In genomic region chr4:78208896-78209295, GRCh38 we compare ENCODE assay signal across 6 cellular contexts.
A peak's percentile ranks its signal among the peaks of the same experiment; 100 is the strongest.
DNase-seq lines count a peak whose midpoint lies in the region; ATAC-seq, FAIRE-seq and TF ChIP-seq lines count a peak whose summit lies in the region.
"Not testable (repeated sequence)": the region's sequence is repeated elsewhere in the genome, so short reads cannot be mapped to it uniquely, and the experiment has no call there.

No MANE protein-coding gene starts in this region.

- peak overlapping the region; percentile 55 for H4K91ac ChIP-seq in trophoblast cell (ENCODE audit: low read depth, low read length)

- not testable (repeated sequence) for H3K27me3 ChIP-seq in BLaER1; endodermal cell (ENCODE audit: control insufficient read depth, insufficient read depth, low read length, poor library complexity, severe bottlenecking); HepG2 (ENCODE audit: control insufficient read depth in 1 of 2, insufficient read depth in 2 of 2, low read length in 2 of 2); trophoblast cell (ENCODE audit: insufficient read depth, low read length)

- not testable (repeated sequence) for TF ChIP-seq EP300 in HepG2 (IDR thresholded peaks at IDR 0.05; ENCODE audit: low read depth in 2 of 2, low read length in 2 of 2); HepG2 (CRISPR knock-in tag; IDR thresholded peaks at IDR 0.05; ENCODE audit: borderline replicate concordance)

- CTCF ChIA-PET in HEK293 (lab: Yijun Ruan, JAX); HepG2 (lab: Yijun Ruan, JAX; ENCODE audit: low intra/inter-chr PET ratio, low total read pairs): not testable (repeated sequence)
- CTCF ChIA-PET in WTC11 (lab: Charles Lee), result interaction anchor here (1.2 kb wide), 1 partner anchor 13 kb away, joined by 3 read pairs; no protein-coding TSS in a partner anchor

- BruUV-seq in HepG2 (replicated peaks; lab: Mats Ljungman, UMichigan), result not testable (repeated sequence)

- POLR2A ChIA-PET in HEK293 (lab: Yijun Ruan, JAX); WTC11 (lab: Charles Lee); HepG2 (lab: Yijun Ruan, JAX): not testable (repeated sequence)

- H4K12ac ChIP-seq in trophoblast cell (ENCODE audit: low read depth, low read length), result not testable (repeated sequence)

- H3K4me1 Mint-ChIP-seq in WTC11, result peaks cover 49% of the 10 kb centered on the region
- peaks cover 52% of the 10 kb centered on the region for H3K4me1 Mint-ChIP-seq in endodermal cell

- H3K4ac ChIP-seq in trophoblast cell (ENCODE audit: low read depth, low read length), result not testable (repeated sequence)

- not testable (repeated sequence) for H3K36me3 ChIP-seq in BLaER1; HEK293 (ENCODE audit: control insufficient read depth in 2 of 2, insufficient read depth in 1 of 2, low read length in 2 of 2); endodermal cell (ENCODE audit: control insufficient read depth, insufficient read depth, low read length); HepG2 (replicated peaks in 1 of 2; ENCODE audit: control insufficient read depth in 1 of 2, insufficient read depth in 2 of 2, low read length in 2 of 2); trophoblast cell (ENCODE audit: control insufficient read depth in 1 of 2, insufficient read depth in 2 of 2, low read length in 2 of 2)

- H3K14ac ChIP-seq in trophoblast cell (ENCODE audit: low read length), result not testable (repeated sequence)

- in situ Hi-C loops in HepG2 (cut with HindIII; ENCODE audit: extremely low pct_ligation_motif_present, low pct_unique_long_range_greater_than_20kb), result not testable (repeated sequence)

- not testable (repeated sequence) for H3K27ac ChIP-seq in BLaER1; HEK293 (ENCODE audit: extremely low read depth, low read depth, low read length); endodermal cell (ENCODE audit: low read depth, low read length); HepG2 (ENCODE audit: extremely low read length, insufficient read depth, low read length); trophoblast cell (ENCODE audit: low read depth, low read length)

- TF ChIP-seq POLR2A in HepG2 (IDR thresholded peaks at IDR 0.05; ENCODE audit: insufficient read depth in 1 of 2, low read depth in 2 of 2, low read length in 2 of 2), result not testable (repeated sequence)

- H3K36me3 Mint-ChIP-seq in WTC11; endodermal cell (ENCODE audit: low read depth): not testable (repeated sequence)

- not testable (repeated sequence) for H3K9me3 ChIP-seq in BLaER1; HEK293 (ENCODE audit: control insufficient read depth, insufficient read depth, low read depth, low read length); endodermal cell (ENCODE audit: control insufficient read depth, low read length); HepG2 (ENCODE audit: low read length); trophoblast cell (ENCODE audit: insufficient read depth, low read depth, low read length)

- FAIRE-seq in HepG2 (lab: Jason Lieb, UNC), result not testable (repeated sequence)

- not testable (repeated sequence) for H3K27me3 Mint-ChIP-seq in WTC11 (ENCODE audit: low read depth); endodermal cell (ENCODE audit: insufficient read depth)

- not testable (repeated sequence) for H2AK5ac ChIP-seq in trophoblast cell (ENCODE audit: low read length)

- not testable (repeated sequence) for H3K27ac Mint-ChIP-seq in WTC11, endodermal cell

- H3K4me1 ChIP-seq in BLaER1 (peaks cover 14% of the 10 kb centered on the region), endodermal cell (ENCODE audit: control insufficient read depth, insufficient read depth, low read length) (peaks cover 19% of the 10 kb centered on the region), HepG2 (ENCODE audit: insufficient read depth, low read length) (peaks cover 51% of the 10 kb centered on the region), trophoblast cell (ENCODE audit: control insufficient read depth in 1 of 2, insufficient read depth in 2 of 2, low read length in 2 of 2) (peaks cover 17 to 26% of the 10 kb centered on the region in 2 experiments)
- H3K4me1 ChIP-seq in HEK293 (ENCODE audit: control insufficient read depth, insufficient read depth, low read length), result not testable (repeated sequence)

- H3K4me3 ChIP-seq in BLaER1; HEK293 (ENCODE audit: low read depth, low read length); HepG2 (replicated peaks in 1 of 3; ENCODE audit: insufficient read depth in 1 of 3, low read depth in 2 of 3, low read length in 3 of 3); trophoblast cell (ENCODE audit: low read depth, low read length): not testable (repeated sequence)
- peak overlapping the region; percentile 50 for H3K4me3 ChIP-seq in endodermal cell (ENCODE audit: low read length)

- H2BK12ac ChIP-seq in trophoblast cell (ENCODE audit: low read length), result peak overlapping the region; percentile 53

- H3K4me3 Mint-ChIP-seq in WTC11, endodermal cell: not testable (repeated sequence)

- H2BK5ac ChIP-seq in trophoblast cell (ENCODE audit: low read depth, low read length, poor library complexity), result not testable (repeated sequence)

- DNase-seq in WTC11 (ENCODE audit: low spot score); endodermal cell; HepG2 (ENCODE audit: low spot score); trophoblast cell: not testable (repeated sequence)

- not testable (repeated sequence) for TF ChIP-seq CTCF in HEK293 (tag by site-specific recombination; IDR thresholded peaks at IDR 0.05); WTC11 (IDR thresholded peaks at IDR 0.05); endodermal cell (conservative IDR thresholded peaks at IDR 0.05); HepG2 (CRISPR knock-in tag; IDR thresholded peaks at IDR 0.05)

- not testable (repeated sequence) for H3K23ac ChIP-seq in trophoblast cell (ENCODE audit: low read length)

- H4K20me1 ChIP-seq in BLaER1; HepG2 (ENCODE audit: insufficient read depth, low read length): not testable (repeated sequence)

- H3K9me3 Mint-ChIP-seq in WTC11, endodermal cell: not testable (repeated sequence)

- H3K4me2 ChIP-seq in BLaER1, result peak overlapping the region; percentile 50
- not testable (repeated sequence) for H3K4me2 ChIP-seq in HepG2 (ENCODE audit: low read depth, low read length); trophoblast cell (ENCODE audit: low read length)

- intact Hi-C loops in HepG2 (cut with micrococcal nuclease; ENCODE audit: unreplicated experiment), result not testable (repeated sequence)

- not testable (repeated sequence) for ATAC-seq in WTC11, HepG2

- not testable (repeated sequence) for H3K79me2 ChIP-seq in HepG2 (ENCODE audit: insufficient read depth, low read length); trophoblast cell (ENCODE audit: control insufficient read depth, insufficient read depth, low read length, poor library complexity)

- H4K8ac ChIP-seq in trophoblast cell (ENCODE audit: low read depth, low read length), result not testable (repeated sequence)

- not testable (repeated sequence) for TF ChIP-seq RAD21 in HepG2 (CRISPR knock-in tag; IDR thresholded peaks at IDR 0.05)

- H3K18ac ChIP-seq in trophoblast cell (ENCODE audit: low read length), result not testable (repeated sequence)

- H2AFZ ChIP-seq in HepG2 (ENCODE audit: low read length); trophoblast cell (ENCODE audit: insufficient read depth, low read length, poor library complexity): not testable (repeated sequence)

- not testable (repeated sequence) for H2BK120ac ChIP-seq in trophoblast cell (ENCODE audit: insufficient read depth, low read length, poor library complexity)

- WGBS in endodermal cell (ENCODE audit: insufficient coverage in 1 of 2, insufficient read length in 1 of 2), 2 experiments, result 96% methylated on average over 4 of the region's 4 CpGs; no CpG with 5 or more reads in 1 of the 2 experiments
- 95% methylated on average over 4 of the region's 4 CpGs for WGBS in HepG2 (ENCODE audit: low lambda C conversion rate)
- WGBS in trophoblast cell (ENCODE audit: extremely low coverage, insufficient coverage, insufficient read length), result no CpG with 5 or more reads among the region's 4 CpGs

- not testable (repeated sequence) for H3K9ac ChIP-seq in BLaER1; endodermal cell (ENCODE audit: extremely low read depth, low read length, poor library complexity, severe bottlenecking); HepG2 (ENCODE audit: insufficient read depth, low read depth, low read length); trophoblast cell (ENCODE audit: low read length)

- peaks cover 20% of the 10 kb centered on the region for H3K79me1 ChIP-seq in trophoblast cell (ENCODE audit: low read length)

TF ChIP-seq in HEK293, 187 proteins besides CTCF, POLR2A, EP300 and RAD21:
- TF ChIP-seq ZNF121 (tag by site-specific recombination; IDR thresholded peaks at IDR 0.05), result 0 out of 2 replicates have a peak, but pooled peaks have one; percentile 16

TF ChIP-seq in WTC11, 78 proteins besides CTCF, POLR2A, EP300 and RAD21:
- 0 out of 2 replicates have a peak, but pooled peaks have one; percentile 9 for TF ChIP-seq GTF2I (CRISPR knock-in tag; conservative IDR thresholded peaks at IDR 0.05)
- peak; percentile 86; the same call in 1 of the 2 replicates for TF ChIP-seq ZNF121 (CRISPR knock-in tag; IDR thresholded peaks at IDR 0.05)
TF ChIP-seq in WTC11: peak in this region for 2; not testable (repeated sequence) for 76.

TF ChIP-seq in HepG2, 621 proteins besides CTCF, POLR2A, EP300 and RAD21:
- peak; percentile 77 for TF ChIP-seq ZNF121 (CRISPR knock-in tag; IDR thresholded peaks at IDR 0.05)
